ENCODE assay signal across 27 cellular contexts in the genomic region with DNA sequence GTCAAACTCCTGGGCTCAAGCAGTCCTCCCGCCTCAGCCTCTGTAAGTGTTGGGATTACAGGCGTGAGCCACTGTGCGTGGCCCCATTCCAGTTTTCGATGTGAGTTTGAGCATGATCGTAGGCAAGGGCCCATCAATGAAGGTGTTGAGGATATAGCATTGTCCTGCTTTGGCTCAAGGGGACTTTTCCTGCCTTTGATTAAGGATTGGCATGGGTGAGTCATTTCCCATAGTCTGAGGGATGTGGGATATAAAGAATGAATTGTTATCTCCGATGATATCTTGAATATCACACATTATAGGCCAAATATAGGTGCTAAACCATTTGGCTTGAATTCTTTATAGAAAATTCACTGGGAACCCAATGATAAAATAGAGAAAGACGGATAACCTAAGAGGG. TPM values are rescaled to one million over a fixed set of nuclear protein-coding genes. Genes with fewer than 3 reads are reported as not detected.
DNase-seq lines count a peak whose midpoint lies in the region; ATAC-seq and TF ChIP-seq lines count a peak whose summit lies in the region.
"Had no signal": no experiment of that assay in that cellular context is flagged by ENCODE, and none has a peak within 500 bp of the region (broad histone marks: within the 10 kb centered on the region; RNA-seq: fewer than 3 reads in every experiment).

No MANE protein-coding gene starts in this region.

- no peak overlapping the region for H2AK5ac ChIP-seq in trophoblast cell (ENCODE audit: low read length)

- no peak overlapping the region for H3K4ac ChIP-seq in trophoblast cell (ENCODE audit: low read depth, low read length)

- no peak for ATAC-seq in central memory CD8-positive, alpha-beta T cell (replicated peaks; ENCODE audit: extremely low read depth, poor library complexity, severe bottlenecking)
- ATAC-seq in HG02642 (IDR thresholded peaks at IDR 0.05; ENCODE audit: poor library complexity, unreplicated experiment) (no peak), HG03175 (IDR thresholded peaks at IDR 0.05; ENCODE audit: unreplicated experiment) (no peak)
- ATAC-seq: activated T-cell treated with anti-CD3 and anti-CD28 coated beads, Interleukin-2, amount 50 U/mL, for 4 hours; left cardiac atrium had no signal

- H3K4me3 ChIP-seq in trophoblast cell (ENCODE audit: low read depth, low read length), result no peak overlapping the region
- no peak overlapping the region for H3K4me3 ChIP-seq in transverse colon
- H3K4me3 ChIP-seq: Peyer's patch, SJCRH30, smooth muscle cell had no signal

- H3K79me1 ChIP-seq in trophoblast cell (ENCODE audit: low read length), result no peaks in the 10 kb centered on the region

- H2BK5ac ChIP-seq in trophoblast cell (ENCODE audit: low read depth, low read length, poor library complexity), result no peak overlapping the region

- H3K9me3 ChIP-seq in trophoblast cell (ENCODE audit: insufficient read depth, low read depth, low read length) (no peaks in the 10 kb centered on the region), transverse colon (no peaks in the 10 kb centered on the region)
- H3K9me3 ChIP-seq: Peyer's patch, SJCRH30 had no signal

- H3K27me3 ChIP-seq in trophoblast cell (ENCODE audit: insufficient read depth, low read length), result no peaks in the 10 kb centered on the region
- no peaks in the 10 kb centered on the region for H3K27me3 ChIP-seq in transverse colon
- H3K27me3 ChIP-seq: Peyer's patch, SJCRH30 had no signal

- H3K23ac ChIP-seq in trophoblast cell (ENCODE audit: low read length), result no peak overlapping the region

- no CpG with 5 or more reads among the region's 7 CpGs for WGBS in trophoblast cell (ENCODE audit: extremely low coverage, insufficient coverage, insufficient read length)
- WGBS in transverse colon (ENCODE audit: low coverage in 1 of 2), 2 donors, result 95 to 100% methylated on average over 2 to 7 of the region's 7 CpGs

- intact Hi-C loops in transverse colon (cut with DNase I; ENCODE audit: low total_unique reads), result no loop called here

- no peak for TF ChIP-seq EP300 in transverse colon (IDR thresholded peaks at IDR 0.05; ENCODE audit: low read depth)

- no peak overlapping the region for H4K8ac ChIP-seq in trophoblast cell (ENCODE audit: low read depth, low read length)

- no peak overlapping the region for H4K12ac ChIP-seq in trophoblast cell (ENCODE audit: low read depth, low read length)

- in situ Hi-C loops in transverse colon (cut with MboI; ENCODE audit: low pct_ligation_motif_present in 1 of 4, low pct_unique_long_range_greater_than_20kb in 1 of 4, low sequenced_read_pairs in 3 of 4), result no loop called here

- no peak overlapping the region for H3K27ac ChIP-seq in trophoblast cell (ENCODE audit: low read depth, low read length)
- no peak overlapping the region for H3K27ac ChIP-seq in transverse colon
- H3K27ac ChIP-seq: Peyer's patch, SJCRH30 had no signal

- no peak overlapping the region for H3K4me2 ChIP-seq in trophoblast cell (ENCODE audit: low read length)
- H3K4me2 ChIP-seq: smooth muscle cell had no signal

- no peaks in the 10 kb centered on the region for H3K79me2 ChIP-seq in trophoblast cell (ENCODE audit: control insufficient read depth, insufficient read depth, low read length, poor library complexity)

- DNase-seq in DMS53 (lab: John Stamatoyannopoulos, UW) (peak; percentile 88), M059J (ENCODE audit: low read depth) (peak; percentile 44), trophoblast cell (no peak), transverse colon (no peak)
- DNase-seq in central memory CD8-positive, alpha-beta T cell (ENCODE audit: low spot score in 2 of 2), result no peak
- DNase-seq: activated CD4-positive, alpha-beta T cell treated with anti-CD3 and anti-CD28 coated beads for 4 hours; activated naive CD4-positive, alpha-beta T cell; activated T-cell treated with anti-CD3 and anti-CD28 coated beads, Interleukin-2, amount 50 U/mL, for 4 hours; caudate nucleus; CD8-positive, alpha-beta memory T cell; DMS79; H7; head of caudate nucleus; left cardiac atrium; NCI-H1694 treated with DMSO at 0.1 percent for 48 hours; NCI-H2171; NCI-H524; occipital lobe; Peyer's patch; SJCRH30; stimulated activated CD4-positive, alpha-beta T cell treated with anti-CD3 and anti-CD28 coated beads, Interleukin-4, amount 100 ng/mL, for 24 hours; stimulated activated naive CD4-positive, alpha-beta T cell; T-helper 2 cell had no signal

- H3K4me1 ChIP-seq in trophoblast cell (ENCODE audit: control insufficient read depth in 1 of 2, insufficient read depth in 2 of 2, low read length in 2 of 2) (no peaks in the 10 kb centered on the region), transverse colon (peaks cover 0 to 3% (median 0%) of the 10 kb centered on the region in 4 donors)
- H3K4me1 ChIP-seq: SJCRH30 had no signal

- no peak for TF ChIP-seq POLR2A in transverse colon (IDR thresholded peaks at IDR 0.05)

- H3K4me1 Mint-ChIP-seq in central memory CD8-positive, alpha-beta T cell, result peaks cover 60% of the 10 kb centered on the region

- H3K4me3 Mint-ChIP-seq in central memory CD8-positive, alpha-beta T cell, result no peak overlapping the region
- H3K4me3 Mint-ChIP-seq: activated T-cell treated with anti-CD3 and anti-CD28 coated beads, Interleukin-2, amount 50 U/mL, for 4 hours; CD8-positive, alpha-beta memory T cell; dendritic cell treated with granulocyte-macrophage colony-stimulating factor and Interleukin-4, amounts not matched to agents 40 ng/mL and 50 ng/mL, for 4 days had no signal

- no peaks in the 10 kb centered on the region for H3K36me3 Mint-ChIP-seq in central memory CD8-positive, alpha-beta T cell (ENCODE audit: insufficient read depth)

- H3K27ac Mint-ChIP-seq in central memory CD8-positive, alpha-beta T cell (ENCODE audit: low read depth), result peak overlapping the region; percentile 59
- H3K27ac Mint-ChIP-seq: dendritic cell treated with granulocyte-macrophage colony-stimulating factor and Interleukin-4, amounts not matched to agents 40 ng/mL and 50 ng/mL, for 4 days had no signal

- H4K91ac ChIP-seq in trophoblast cell (ENCODE audit: low read depth, low read length), result no peak overlapping the region

- H3K27me3 Mint-ChIP-seq in central memory CD8-positive, alpha-beta T cell, result no peaks in the 10 kb centered on the region
- H3K27me3 Mint-ChIP-seq: CD8-positive, alpha-beta memory T cell; dendritic cell treated with granulocyte-macrophage colony-stimulating factor and Interleukin-4, amounts not matched to agents 40 ng/mL and 50 ng/mL, for 4 days had no signal

- no peaks in the 10 kb centered on the region for H3K9me3 Mint-ChIP-seq in central memory CD8-positive, alpha-beta T cell
- H3K9me3 Mint-ChIP-seq: activated T-cell treated with anti-CD3 and anti-CD28 coated beads, Interleukin-2, amount 50 U/mL, for 4 hours; CD8-positive, alpha-beta memory T cell; dendritic cell treated with granulocyte-macrophage colony-stimulating factor and Interleukin-4, amounts not matched to agents 40 ng/mL and 50 ng/mL, for 4 days had no signal

- peak overlapping the region; percentile 75 for H3K18ac ChIP-seq in trophoblast cell (ENCODE audit: low read length)

- H2BK12ac ChIP-seq in trophoblast cell (ENCODE audit: low read length), result no peak overlapping the region

- H3K14ac ChIP-seq in trophoblast cell (ENCODE audit: low read length), result no peak overlapping the region

- H2AFZ ChIP-seq in trophoblast cell (ENCODE audit: insufficient read depth, low read length, poor library complexity), result no peak overlapping the region

- H2BK120ac ChIP-seq in trophoblast cell (ENCODE audit: insufficient read depth, low read length, poor library complexity), result no peak overlapping the region

- TF ChIP-seq CTCF in transverse colon (IDR thresholded peaks at IDR 0.05), result no peak

- no peak overlapping the region for H3K9ac ChIP-seq in trophoblast cell (ENCODE audit: low read length)

- no peaks in the 10 kb centered on the region for H3K36me3 ChIP-seq in trophoblast cell (ENCODE audit: control insufficient read depth in 1 of 2, insufficient read depth in 2 of 2, low read length in 2 of 2)
- no peaks in the 10 kb centered on the region for H3K36me3 ChIP-seq in transverse colon
- H3K36me3 ChIP-seq: Peyer's patch, SJCRH30 had no signal

RNA-seq across cellular contexts. Expression of a gene that starts 30.4 kb away (rescaled TPM):
- 35.6 and 37.6 TPM in 2 replicates for total RNA-seq in M059J (2014; rRNA removed; shearing (Covaris generic))
- polyA plus RNA-seq in trophoblast cell (2013), result 17.6 and 18.0 TPM in 2 replicates
- total RNA-seq in transverse colon, result 10 to 100 TPM; 41.2 to 79.3 (median 48.0) TPM

RNA-seq across cellular contexts. Expression of a gene that starts 45.1 kb away (rescaled TPM):
- total RNA-seq in M059J (2014; rRNA removed; shearing (Covaris generic)), result 46.6 and 67.0 TPM in 2 replicates
- 48.3 and 53.7 TPM in 2 replicates for polyA plus RNA-seq in trophoblast cell (2013)
- total RNA-seq in transverse colon, result 100 to 1,000 TPM in 1 of 4 donors, 10 to 100 TPM in 3; 21.7 to 146 (median 80.6) TPM

Comparison
In these comparisons a context has a peak if more than half of its experiments do, and no peak if none do; other contexts are left out.
1. DNase-seq: peak in DMS53 (single experiment) and M059J (single experiment); none in central memory CD8-positive, alpha-beta T cell (0 of 2), trophoblast cell (0 of 2) and transverse colon (single experiment).